ENCODE assay signal across 1 cellular context in the genomic region with DNA sequence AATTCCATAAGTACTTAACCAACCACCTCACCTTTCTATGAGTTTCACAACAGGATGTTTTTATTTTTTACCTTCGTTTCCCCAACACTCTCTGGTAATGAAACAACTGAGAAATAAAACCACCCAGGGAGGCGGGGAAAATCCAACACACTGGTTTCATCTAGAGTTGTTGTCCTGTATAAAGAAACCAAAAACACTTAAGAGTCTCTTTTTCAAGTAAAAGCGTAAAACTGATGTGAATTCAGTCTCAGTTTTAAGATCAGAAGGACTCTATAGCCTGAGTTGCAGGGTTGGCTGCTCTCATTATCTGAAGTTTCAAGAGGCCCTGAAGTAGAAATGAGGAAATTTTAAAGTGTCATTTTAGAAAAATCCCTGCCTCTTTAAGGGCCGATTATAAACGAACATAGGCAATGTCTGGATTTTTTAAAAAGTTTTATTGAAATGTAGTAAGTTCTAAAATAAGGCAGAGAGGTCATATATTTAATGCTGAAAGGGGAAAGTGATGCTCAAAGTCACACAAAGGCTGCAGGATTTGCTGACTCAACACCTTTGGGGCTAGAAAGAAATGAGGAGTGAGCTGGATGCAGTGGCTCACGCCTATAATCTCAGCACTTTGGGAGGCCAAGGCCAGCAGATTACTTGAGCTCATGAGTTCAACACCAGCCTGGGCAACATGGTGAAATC.
TF ChIP-seq lines count a peak whose summit lies in the region.

No MANE protein-coding gene starts in this region.

TF ChIP-seq in SK-N-SH, 30 proteins besides CTCF, POLR2A, EP300 and RAD21 (continued from another document):
- TF ChIP-seq, protein P1, sequence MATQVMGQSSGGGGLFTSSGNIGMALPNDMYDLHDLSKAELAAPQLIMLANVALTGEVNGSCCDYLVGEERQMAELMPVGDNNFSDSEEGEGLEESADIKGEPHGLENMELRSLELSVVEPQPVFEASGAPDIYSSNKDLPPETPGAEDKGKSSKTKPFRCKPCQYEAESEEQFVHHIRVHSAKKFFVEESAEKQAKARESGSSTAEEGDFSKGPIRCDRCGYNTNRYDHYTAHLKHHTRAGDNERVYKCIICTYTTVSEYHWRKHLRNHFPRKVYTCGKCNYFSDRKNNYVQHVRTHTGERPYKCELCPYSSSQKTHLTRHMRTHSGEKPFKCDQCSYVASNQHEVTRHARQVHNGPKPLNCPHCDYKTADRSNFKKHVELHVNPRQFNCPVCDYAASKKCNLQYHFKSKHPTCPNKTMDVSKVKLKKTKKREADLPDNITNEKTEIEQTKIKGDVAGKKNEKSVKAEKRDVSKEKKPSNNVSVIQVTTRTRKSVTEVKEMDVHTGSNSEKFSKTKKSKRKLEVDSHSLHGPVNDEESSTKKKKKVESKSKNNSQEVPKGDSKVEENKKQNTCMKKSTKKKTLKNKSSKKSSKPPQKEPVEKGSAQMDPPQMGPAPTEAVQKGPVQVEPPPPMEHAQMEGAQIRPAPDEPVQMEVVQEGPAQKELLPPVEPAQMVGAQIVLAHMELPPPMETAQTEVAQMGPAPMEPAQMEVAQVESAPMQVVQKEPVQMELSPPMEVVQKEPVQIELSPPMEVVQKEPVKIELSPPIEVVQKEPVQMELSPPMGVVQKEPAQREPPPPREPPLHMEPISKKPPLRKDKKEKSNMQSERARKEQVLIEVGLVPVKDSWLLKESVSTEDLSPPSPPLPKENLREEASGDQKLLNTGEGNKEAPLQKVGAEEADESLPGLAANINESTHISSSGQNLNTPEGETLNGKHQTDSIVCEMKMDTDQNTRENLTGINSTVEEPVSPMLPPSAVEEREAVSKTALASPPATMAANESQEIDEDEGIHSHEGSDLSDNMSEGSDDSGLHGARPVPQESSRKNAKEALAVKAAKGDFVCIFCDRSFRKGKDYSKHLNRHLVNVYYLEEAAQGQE (IDR thresholded peaks at IDR 0.05; ENCODE audit: low read depth, low read length), result no peak
- TF ChIP-seq FOXJ3 (CRISPR knock-in tag; IDR thresholded peaks at IDR 0.05), result no peak
- no peak for TF ChIP-seq ELF1 (IDR thresholded peaks at IDR 0.05)
- no peak for TF ChIP-seq CHD2 (IDR thresholded peaks at IDR 0.05; ENCODE audit: low read length, partially characterized antibody)
- TF ChIP-seq MEF2A (IDR thresholded peaks at IDR 0.05; ENCODE audit: borderline replicate concordance, low read depth), result no peak
- TF ChIP-seq, protein P2, sequence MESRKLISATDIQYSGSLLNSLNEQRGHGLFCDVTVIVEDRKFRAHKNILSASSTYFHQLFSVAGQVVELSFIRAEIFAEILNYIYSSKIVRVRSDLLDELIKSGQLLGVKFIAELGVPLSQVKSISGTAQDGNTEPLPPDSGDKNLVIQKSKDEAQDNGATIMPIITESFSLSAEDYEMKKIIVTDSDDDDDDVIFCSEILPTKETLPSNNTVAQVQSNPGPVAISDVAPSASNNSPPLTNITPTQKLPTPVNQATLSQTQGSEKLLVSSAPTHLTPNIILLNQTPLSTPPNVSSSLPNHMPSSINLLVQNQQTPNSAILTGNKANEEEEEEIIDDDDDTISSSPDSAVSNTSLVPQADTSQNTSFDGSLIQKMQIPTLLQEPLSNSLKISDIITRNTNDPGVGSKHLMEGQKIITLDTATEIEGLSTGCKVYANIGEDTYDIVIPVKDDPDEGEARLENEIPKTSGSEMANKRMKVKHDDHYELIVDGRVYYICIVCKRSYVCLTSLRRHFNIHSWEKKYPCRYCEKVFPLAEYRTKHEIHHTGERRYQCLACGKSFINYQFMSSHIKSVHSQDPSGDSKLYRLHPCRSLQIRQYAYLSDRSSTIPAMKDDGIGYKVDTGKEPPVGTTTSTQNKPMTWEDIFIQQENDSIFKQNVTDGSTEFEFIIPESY (IDR thresholded peaks at IDR 0.05; ENCODE audit: borderline replicate concordance, low read depth), result no peak
- TF ChIP-seq RFX5 (IDR thresholded peaks at IDR 0.05; ENCODE audit: low read length), result no peak
- TF ChIP-seq SMC3 (IDR thresholded peaks at IDR 0.05; ENCODE audit: low read depth, low read length), result no peak
- no peak for TF ChIP-seq NRF1 (IDR thresholded peaks at IDR 0.05; ENCODE audit: low read depth, low read length)
- no peak for TF ChIP-seq EZH2phosphoT487 (IDR thresholded peaks at IDR 0.05; ENCODE audit: borderline replicate concordance, low read depth)
